Comparison of ENCODE assay signal across 16 cellular contexts in the genomic region with DNA sequence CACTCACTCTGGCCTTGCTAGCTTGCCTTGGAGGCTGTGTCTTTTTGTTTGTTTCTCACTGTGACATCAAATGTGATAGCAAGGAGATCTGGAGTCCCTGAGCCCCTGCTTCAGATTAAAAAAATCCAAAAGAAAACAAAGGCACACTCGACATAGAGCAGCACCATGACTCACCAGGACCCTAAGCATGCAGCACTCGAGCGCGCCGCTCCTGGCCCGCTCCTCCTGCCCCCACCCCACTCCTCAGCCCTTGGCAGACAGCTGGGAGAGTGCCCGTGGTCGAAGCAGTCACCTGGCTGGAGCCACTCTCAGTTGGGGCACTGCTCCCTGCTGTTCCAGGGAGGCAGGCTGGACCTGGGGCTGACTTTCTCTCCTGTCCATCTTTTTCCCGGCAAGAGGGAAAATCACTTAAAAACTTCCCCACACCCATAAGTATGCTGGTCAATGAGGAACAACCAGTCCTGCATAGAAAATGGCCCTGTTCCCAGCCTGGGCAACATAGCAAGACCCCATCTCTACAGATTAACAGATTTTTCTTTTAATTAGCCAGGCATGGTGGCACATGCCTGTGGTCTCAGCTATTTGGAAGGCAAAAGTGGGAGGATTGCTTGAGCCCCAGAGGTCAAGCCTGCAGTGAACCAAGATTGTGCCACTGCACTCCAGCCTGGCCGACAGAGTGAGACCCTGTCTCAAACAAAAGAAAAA.
"Had no signal": no experiment of that assay in that cellular context is flagged by ENCODE, and none has a peak within 500 bp of the region (broad histone marks: within the 10 kb centered on the region; RNA-seq: fewer than 3 reads in every experiment).

No MANE protein-coding gene starts in this region.

- H3K36me3 ChIP-seq: brain microvascular endothelial cell, upper lobe of left lung had no signal

- H3K9me3 ChIP-seq: upper lobe of left lung had no signal

- H3K27me3 ChIP-seq: brain microvascular endothelial cell, upper lobe of left lung had no signal

- H3K4me3 ChIP-seq: upper lobe of left lung had no signal

- ATAC-seq: activated T-cell treated with anti-CD3 and anti-CD28 coated beads, Interleukin-2, amount 50 U/mL, for 72 hours; sciatic nerve; stimulated activated naive CD8-positive, alpha-beta T cell treated with anti-CD3 and anti-CD28 coated beads, Interleukin-15, amount 100 ng/mL, for 72 hours had no signal

- H3K4me3 Mint-ChIP-seq: activated B cell treated with CpG ODN at 0.5 μM for 24 hours; activated naive CD8-positive, alpha-beta T cell treated with anti-CD3 and anti-CD28 coated beads for 36 hours; activated T-cell treated with anti-CD3 and anti-CD28 coated beads, Interleukin-2, amount 50 U/mL, for 72 hours; central memory CD8-positive, alpha-beta T cell; mesothelial cell of epicardium; nephron progenitor cell; stimulated activated naive CD8-positive, alpha-beta T cell treated with anti-CD3 and anti-CD28 coated beads, Interleukin-15, amount 100 ng/mL, for 72 hours had no signal

- H3K4me1 Mint-ChIP-seq: activated B cell treated with CpG ODN at 0.5 μM for 24 hours; activated naive CD8-positive, alpha-beta T cell treated with anti-CD3 and anti-CD28 coated beads for 36 hours; central memory CD8-positive, alpha-beta T cell; mesothelial cell of epicardium; nephron progenitor cell; stimulated activated naive CD8-positive, alpha-beta T cell treated with anti-CD3 and anti-CD28 coated beads, Interleukin-15, amount 100 ng/mL, for 72 hours had no signal

- H3K27ac ChIP-seq: brain microvascular endothelial cell, upper lobe of left lung had no signal

- H3K27ac Mint-ChIP-seq: activated B cell treated with CpG ODN at 0.5 μM for 24 hours; activated naive CD8-positive, alpha-beta T cell treated with anti-CD3 and anti-CD28 coated beads for 36 hours; activated T-cell treated with anti-CD3 and anti-CD28 coated beads, Interleukin-2, amount 50 U/mL, for 72 hours; mesothelial cell of epicardium; nephron progenitor cell; stimulated activated naive CD8-positive, alpha-beta T cell treated with anti-CD3 and anti-CD28 coated beads, Interleukin-15, amount 100 ng/mL, for 72 hours had no signal

- H3K36me3 Mint-ChIP-seq: activated naive CD8-positive, alpha-beta T cell treated with anti-CD3 and anti-CD28 coated beads for 36 hours; mesothelial cell of epicardium had no signal

- DNase-seq: activated B cell treated with CpG ODN at 0.5 μM for 24 hours; activated CD4-positive, alpha-beta T cell treated with anti-CD3 and anti-CD28 coated beads for 48 hours; activated CD8-positive, alpha-beta memory T cell treated with anti-CD3 and anti-CD28 coated beads, Interleukin-2, amount 50 U/mL, for 48 hours; activated naive CD8-positive, alpha-beta T cell treated with anti-CD3 and anti-CD28 coated beads for 36 hours; activated T-cell treated with anti-CD3 and anti-CD28 coated beads, Interleukin-2, amount 50 U/mL, for 72 hours; brain microvascular endothelial cell; effector CD8-positive, alpha-beta T cell; foreskin fibroblast; glutamatergic neuron; nephron progenitor cell; stimulated activated CD4-positive, alpha-beta T cell treated with anti-CD3 and anti-CD28 coated beads, Interleukin-1b, Interleukin-23, amount 100 ng/mL, for 48 hours; stimulated activated naive CD8-positive, alpha-beta T cell treated with anti-CD3 and anti-CD28 coated beads, Interleukin-15, amount 100 ng/mL, for 72 hours; upper lobe of left lung had no signal
